ENCODE assay signal across 10 cellular contexts in the genomic region with DNA sequence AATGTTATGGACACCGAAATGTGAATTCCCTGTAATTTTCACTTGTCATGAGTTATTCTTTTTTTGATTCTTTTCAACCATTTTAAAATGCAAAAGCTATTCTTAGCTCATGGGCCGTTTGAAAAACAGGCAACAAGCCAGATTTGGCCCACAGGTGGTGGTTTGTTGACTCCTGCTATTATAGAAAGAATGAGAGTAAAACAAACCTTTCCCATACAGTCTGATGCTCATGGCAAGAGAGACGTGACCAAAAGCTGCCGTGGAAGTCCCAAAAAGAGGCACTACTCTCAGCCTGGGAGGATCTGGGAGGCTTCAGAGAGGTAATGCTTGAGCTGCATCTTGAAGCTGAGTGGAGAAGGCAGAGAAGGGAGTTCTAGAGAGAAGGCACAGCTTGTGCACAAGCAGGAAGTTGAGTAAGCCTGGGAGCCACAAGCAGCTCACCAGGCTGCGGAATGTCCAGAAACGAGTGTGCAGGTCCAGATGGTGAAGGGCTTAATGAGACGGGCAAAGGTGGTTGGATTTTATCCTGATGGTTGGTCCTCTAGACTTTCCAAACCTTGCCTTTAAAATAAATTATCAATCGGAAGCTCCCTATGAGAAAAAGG. TPM values are rescaled to one million over a fixed set of nuclear protein-coding genes. Genes with fewer than 3 reads are reported as not detected.
A peak's percentile ranks its signal among the peaks of the same experiment; 100 is the strongest.
DNase-seq lines count a peak whose midpoint lies in the region; ATAC-seq and TF ChIP-seq lines count a peak whose summit lies in the region.
"Had no signal": no experiment of that assay in that cellular context is flagged by ENCODE, and none has a peak within 500 bp of the region (broad histone marks: within the 10 kb centered on the region; RNA-seq: fewer than 3 reads in every experiment).

No MANE protein-coding gene starts in this region.

- no peaks in the 10 kb centered on the region for H3K36me3 ChIP-seq in DND-41 (ENCODE audit: insufficient read depth, low read length)
- H3K36me3 ChIP-seq: ovary had no signal

- H4K20me1 ChIP-seq in DND-41 (ENCODE audit: insufficient read depth, low read length): no peaks in the 10 kb centered on the region

- no peak overlapping the region for H2AFZ ChIP-seq in DND-41 (ENCODE audit: low read depth, low read length)

- intact Hi-C loops in Right ventricle myocardium superior (cut with DNase I): no loop called here

- H3K79me2 ChIP-seq in DND-41 (ENCODE audit: insufficient read depth, low read length): no peaks in the 10 kb centered on the region

- H3K9me3 ChIP-seq in DND-41 (ENCODE audit: insufficient read depth, low read length, severe bottlenecking): no peaks in the 10 kb centered on the region
- H3K9me3 ChIP-seq: ovary had no signal

- no peak for TF ChIP-seq CTCF in DND-41 (IDR thresholded peaks at IDR 0.05; ENCODE audit: borderline replicate concordance, extremely low read depth, low read length, poor library complexity, severe bottlenecking)

- H3K4me3 ChIP-seq in DND-41 (ENCODE audit: low read depth in 1 of 2, low read length in 2 of 2): no peak overlapping the region
- H3K4me3 ChIP-seq: ovary had no signal

- DNase-seq in DND-41 (no peak), RPMI8226 (peak; percentile 87), NCI-H526 (lab: John Stamatoyannopoulos, UW) (no peak), Right ventricle myocardium superior (no peak), T1000 (lab: John Stamatoyannopoulos, UW) (no peak)
- DNase-seq: NCI-H446 treated with DMSO at 0.1 percent for 48 hours, ovary had no signal

- ATAC-seq in DND-41 (ENCODE audit: insufficient read depth, low read depth): 0 out of 3 replicates have a peak, but pooled peaks have one; percentile 31
- ATAC-seq in GM19372 (IDR thresholded peaks at IDR 0.05; ENCODE audit: low read depth, unreplicated experiment): peak; percentile 65
- ATAC-seq in HG03175 (IDR thresholded peaks at IDR 0.05; ENCODE audit: unreplicated experiment): peak; percentile 73
- no peak for ATAC-seq in HG02588 (IDR thresholded peaks at IDR 0.05; ENCODE audit: unreplicated experiment)
- ATAC-seq in Right ventricle myocardium superior (ENCODE audit: poor library complexity): no peak

- no peak overlapping the region for H3K9ac ChIP-seq in DND-41 (ENCODE audit: low read depth, low read length)

- H3K27me3 ChIP-seq in DND-41 (ENCODE audit: insufficient read depth, low read length, poor library complexity): no peaks in the 10 kb centered on the region
- H3K27me3 ChIP-seq: ovary had no signal

- H3K27ac ChIP-seq in DND-41 (ENCODE audit: low read length): no peak overlapping the region
- H3K27ac ChIP-seq: ovary had no signal

- H3K4me2 ChIP-seq in DND-41 (ENCODE audit: insufficient read depth, low read length): no peak overlapping the region

- no peaks in the 10 kb centered on the region for H3K4me1 ChIP-seq in DND-41 (ENCODE audit: insufficient read depth, low read length)

RNA-seq across cellular contexts. Expression of gene PLXNC1, which starts 9.6 kb away (rescaled TPM):
- total RNA-seq in Right ventricle myocardium superior: 3.3 TPM

Comparison
In these comparisons a context has a peak if more than half of its experiments do, and no peak if none do; other contexts are left out.
1. ATAC-seq: peak in DND-41 (single experiment), GM19372 (single experiment) and HG03175 (single experiment); none in HG02588 (single experiment) and Right ventricle myocardium superior (single experiment).